Comparison of ENCODE assay signal across 24 cellular contexts in genomic region chr20:35003211-35004031, GRCh38. TPM values are rescaled to one million over a fixed set of nuclear protein-coding genes. Genes with fewer than 3 reads are reported as not detected.
DNase-seq lines count a peak whose midpoint lies in the region; ATAC-seq, FAIRE-seq and TF ChIP-seq lines count a peak whose summit lies in the region.
"Had no signal": no experiment of that assay in that cellular context is flagged by ENCODE, and none has a peak within 500 bp of the region (broad histone marks: within the 10 kb centered on the region; RNA-seq: fewer than 3 reads in every experiment).

No MANE protein-coding gene starts in this region.

- no peak overlapping the region for H3K4me2 ChIP-seq in HepG2 (ENCODE audit: low read depth, low read length)
- H3K4me2 ChIP-seq: BLaER1 treated with 17β-estradiol and CSF1 and Interleukin-3, amounts not matched to agents 10 nM and 100 nM had no signal

- H3K4me3 ChIP-seq in endodermal cell (ENCODE audit: low read length) (no peak overlapping the region), HepG2 (replicated peaks in 1 of 3; ENCODE audit: insufficient read depth in 1 of 3, low read depth in 2 of 3, low read length in 3 of 3) (no peak overlapping the region), sigmoid colon (no peak overlapping the region)
- H3K4me3 ChIP-seq: BLaER1 treated with 17β-estradiol and CSF1 and Interleukin-3, amounts not matched to agents 10 nM and 100 nM; SJCRH30; tibial artery had no signal

- H4K20me1 ChIP-seq in HepG2 (ENCODE audit: insufficient read depth, low read length) = no peaks in the 10 kb centered on the region; the same call in 1 of the 2 replicates

- H3K4me1 ChIP-seq in endodermal cell (ENCODE audit: control insufficient read depth, insufficient read depth, low read length) = no peaks in the 10 kb centered on the region
- H3K4me1 ChIP-seq in HepG2 (ENCODE audit: insufficient read depth, low read length) = peaks cover 11% of the 10 kb centered on the region
- no peaks in the 10 kb centered on the region for H3K4me1 ChIP-seq in sigmoid colon
- H3K4me1 ChIP-seq: BLaER1 treated with 17β-estradiol and CSF1 and Interleukin-3, amounts not matched to agents 10 nM and 100 nM; foreskin keratinocyte; SJCRH30 had no signal

- peaks cover 81% of the 10 kb centered on the region for H3K36me3 Mint-ChIP-seq in endodermal cell (ENCODE audit: low read depth)

- H3K9me3 Mint-ChIP-seq in endodermal cell = no peaks in the 10 kb centered on the region
- H3K9me3 Mint-ChIP-seq: activated naive CD4-positive, alpha-beta T cell treated with anti-CD3 and anti-CD28 coated beads, Interleukin-2, amount 50 U/mL, for 24 hours; activated T-helper 1 cell treated with anti-CD3 and anti-CD28 coated beads, Interleukin-12 subunit alpha, Interleukin-12 subunit beta, Interleukin-2, Interleukin-4 antibody, amounts not matched to agents 30 ng/mL and 10 ng/mL and 1 ng/mL, durations not matched to agents 14 hours and 24 hours and 36 hours had no signal

- H3K36me3 ChIP-seq in endodermal cell (ENCODE audit: control insufficient read depth, insufficient read depth, low read length) = peaks cover 66% of the 10 kb centered on the region
- peaks cover 80 to 94% of the 10 kb centered on the region in 2 experiments for H3K36me3 ChIP-seq in HepG2 (replicated peaks in 1 of 2; ENCODE audit: control insufficient read depth in 1 of 2, insufficient read depth in 2 of 2, low read length in 2 of 2)
- H3K36me3 ChIP-seq in sigmoid colon = peaks cover 65 to 100% (median 90%) of the 10 kb centered on the region in 4 donors

- no peaks in the 10 kb centered on the region for H3K27me3 Mint-ChIP-seq in endodermal cell (ENCODE audit: insufficient read depth)
- H3K27me3 Mint-ChIP-seq: activated CD4-positive, alpha-beta T cell treated with anti-CD3 and anti-CD28 coated beads for 36 hours; activated naive CD4-positive, alpha-beta T cell treated with anti-CD3 and anti-CD28 coated beads, Interleukin-2, amount 50 U/mL, for 24 hours had no signal

- no peak for TF ChIP-seq CTCF in endodermal cell (conservative IDR thresholded peaks at IDR 0.05)
- no peak for TF ChIP-seq CTCF in HepG2 (CRISPR knock-in tag; IDR thresholded peaks at IDR 0.05)
- no peak for TF ChIP-seq CTCF in sigmoid colon (IDR thresholded peaks at IDR 0.05)

- H3K4me1 Mint-ChIP-seq in endodermal cell = no peaks in the 10 kb centered on the region
- H3K4me1 Mint-ChIP-seq: activated CD4-positive, alpha-beta T cell treated with anti-CD3 and anti-CD28 coated beads for 36 hours; activated naive CD4-positive, alpha-beta T cell treated with anti-CD3 and anti-CD28 coated beads, Interleukin-2, amount 50 U/mL, for 24 hours had no signal

- H3K27me3 ChIP-seq in endodermal cell (ENCODE audit: control insufficient read depth, insufficient read depth, low read length, poor library complexity, severe bottlenecking) (no peaks in the 10 kb centered on the region), HepG2 (ENCODE audit: control insufficient read depth in 1 of 2, insufficient read depth in 2 of 2, low read length in 2 of 2) (no peaks in the 10 kb centered on the region), sigmoid colon (no peaks in the 10 kb centered on the region)
- H3K27me3 ChIP-seq: BLaER1 treated with 17β-estradiol and CSF1 and Interleukin-3, amounts not matched to agents 10 nM and 100 nM; foreskin keratinocyte; SJCRH30; tibial artery had no signal

- 94 to 98% methylated on average over 16 to 25 of the region's 25 CpGs for WGBS in endodermal cell (ENCODE audit: insufficient coverage in 1 of 2, insufficient read length in 1 of 2), 2 experiments
- WGBS in HepG2 (ENCODE audit: low lambda C conversion rate) = 98% methylated on average over 24 of the region's 25 CpGs
- WGBS in sigmoid colon, 2 donors = 93% methylated on average over 25 of the region's 25 CpGs

- CTCF ChIA-PET in HepG2 (lab: Yijun Ruan, JAX; ENCODE audit: low intra/inter-chr PET ratio, low total read pairs) = no interaction called here

- BruUV-seq in HepG2 (replicated peaks; lab: Mats Ljungman, UMichigan) = no TSS peak

- TF ChIP-seq EP300 in HepG2 (IDR thresholded peaks at IDR 0.05; ENCODE audit: low read depth in 2 of 2, low read length in 2 of 2) = no peak
- no peak for TF ChIP-seq EP300 in HepG2 (CRISPR knock-in tag; IDR thresholded peaks at IDR 0.05; ENCODE audit: borderline replicate concordance)
- TF ChIP-seq EP300 in sigmoid colon (IDR thresholded peaks at IDR 0.05) = no peak

- in situ Hi-C loops in HepG2 (cut with HindIII; ENCODE audit: extremely low pct_ligation_motif_present, low pct_unique_long_range_greater_than_20kb) = no loop called here

- POLR2A ChIA-PET in HepG2 (lab: Yijun Ruan, JAX) = no interaction called here

- intact Hi-C loops in HepG2 (cut with micrococcal nuclease; ENCODE audit: unreplicated experiment) (loop anchor here (2.0 kb wide), 1 partner anchor 129 kb away; no protein-coding TSS in a partner anchor), sigmoid colon (cut with DNase I) (no loop called here)

- H3K79me2 ChIP-seq in HepG2 (ENCODE audit: insufficient read depth, low read length) = no peaks in the 10 kb centered on the region

- no peak overlapping the region for H3K27ac ChIP-seq in endodermal cell (ENCODE audit: low read depth, low read length)
- H3K27ac ChIP-seq in HepG2 (ENCODE audit: extremely low read length, insufficient read depth, low read length) = no peak overlapping the region
- H3K27ac ChIP-seq in sigmoid colon = no peak overlapping the region
- H3K27ac ChIP-seq: BLaER1 treated with 17β-estradiol and CSF1 and Interleukin-3, amounts not matched to agents 10 nM and 100 nM; foreskin keratinocyte; SJCRH30; tibial artery had no signal

- no peak overlapping the region for H3K9ac ChIP-seq in endodermal cell (ENCODE audit: extremely low read depth, low read length, poor library complexity, severe bottlenecking)
- H3K9ac ChIP-seq in HepG2 (ENCODE audit: insufficient read depth, low read depth, low read length) = no peak overlapping the region
- H3K9ac ChIP-seq: BLaER1 treated with 17β-estradiol and CSF1 and Interleukin-3, amounts not matched to agents 10 nM and 100 nM had no signal

- ATAC-seq in HepG2 (no peak), GM21717 (IDR thresholded peaks at IDR 0.05; ENCODE audit: unreplicated experiment) (no peak)
- ATAC-seq: activated CD4-positive, alpha-beta T cell treated with anti-CD3 and anti-CD28 coated beads for 36 hours; foreskin keratinocyte; PC-3 had no signal

- TF ChIP-seq RAD21 in HepG2 (CRISPR knock-in tag; IDR thresholded peaks at IDR 0.05) = no peak

- TF ChIP-seq POLR2A in GM12892 (IDR thresholded peaks at IDR 0.05; ENCODE audit: low read depth, low read length) (no peak), HepG2 (IDR thresholded peaks at IDR 0.05; ENCODE audit: insufficient read depth in 1 of 2, low read depth in 2 of 2, low read length in 2 of 2) (no peak), sigmoid colon (IDR thresholded peaks at IDR 0.05) (no peak)

- H3K27ac Mint-ChIP-seq in endodermal cell = peak overlapping the region; percentile 48
- H3K27ac Mint-ChIP-seq: activated CD4-positive, alpha-beta T cell treated with anti-CD3 and anti-CD28 coated beads for 36 hours; activated naive CD4-positive, alpha-beta T cell treated with anti-CD3 and anti-CD28 coated beads, Interleukin-2, amount 50 U/mL, for 24 hours; activated T-helper 1 cell treated with anti-CD3 and anti-CD28 coated beads, Interleukin-12 subunit alpha, Interleukin-12 subunit beta, Interleukin-2, Interleukin-4 antibody, amounts not matched to agents 30 ng/mL and 10 ng/mL and 1 ng/mL, durations not matched to agents 14 hours and 24 hours and 36 hours had no signal

- no peaks in the 10 kb centered on the region for H3K9me3 ChIP-seq in endodermal cell (ENCODE audit: control insufficient read depth, low read length)
- H3K9me3 ChIP-seq in HepG2 (ENCODE audit: low read length) = no peaks in the 10 kb centered on the region
- no peaks in the 10 kb centered on the region for H3K9me3 ChIP-seq in sigmoid colon
- H3K9me3 ChIP-seq: BLaER1 treated with 17β-estradiol and CSF1 and Interleukin-3, amounts not matched to agents 10 nM and 100 nM; SJCRH30; tibial artery had no signal

- no peak overlapping the region for H3K4me3 Mint-ChIP-seq in endodermal cell
- H3K4me3 Mint-ChIP-seq: activated CD4-positive, alpha-beta T cell treated with anti-CD3 and anti-CD28 coated beads for 36 hours; activated naive CD4-positive, alpha-beta T cell treated with anti-CD3 and anti-CD28 coated beads, Interleukin-2, amount 50 U/mL, for 24 hours; activated T-helper 1 cell treated with anti-CD3 and anti-CD28 coated beads, Interleukin-12 subunit alpha, Interleukin-12 subunit beta, Interleukin-2, Interleukin-4 antibody, amounts not matched to agents 30 ng/mL and 10 ng/mL and 1 ng/mL, durations not matched to agents 14 hours and 24 hours and 36 hours had no signal

- no peak overlapping the region for H2AFZ ChIP-seq in HepG2 (ENCODE audit: low read length)

- peak; percentile 3 for DNase-seq in GM12892 (ENCODE audit: insufficient read length)
- DNase-seq in endodermal cell = peak; percentile 48
- DNase-seq in HepG2 (ENCODE audit: low spot score) = no peak
- DNase-seq in sigmoid colon = peak; percentile 51
- DNase-seq in NOMO-1 (lab: John Stamatoyannopoulos, UW; ENCODE audit: unreplicated experiment in 2 of 2) = no peak
- DNase-seq in DMS53 (lab: John Stamatoyannopoulos, UW) = no peak
- no peak for DNase-seq in activated CD4-positive, CD25-positive, alpha-beta regulatory T cell (lab: John Stamatoyannopoulos, UW)
- DNase-seq: activated CD4-positive, alpha-beta T cell treated with anti-CD3 and anti-CD28 coated beads for 36 hours; foreskin keratinocyte; hypothalamus; NCI-H1092 treated with DMSO at 0.1 percent for 48 hours; NCI-H2029 treated with DMSO at 0.1 percent for 48 hours; NCI-H446; PC-3; SJCRH30; stimulated activated CD4-positive, alpha-beta T cell treated with anti-CD3 and anti-CD28 coated beads, Interleukin-2, amount 100 ng/mL, for 24 hours; stimulated activated naive CD4-positive, alpha-beta T cell had no signal

- FAIRE-seq in GM12892 (lab: Jason Lieb, UNC) (no peak), HepG2 (lab: Jason Lieb, UNC) (no peak)
- FAIRE-seq: astrocyte had no signal

RNA-seq across cellular contexts. Expression of gene MYH7B, which starts 47.8 kb away (rescaled TPM):
- 0.55 TPM for polyA plus RNA-seq in GM12892 (2012; ENCODE audit: missing spikeins)
- under 1 TPM; 0.37 to 0.49 TPM for total RNA-seq in endodermal cell
- polyA plus RNA-seq in endodermal cell (2013, experiment 1 of 2) = 0.78 TPM
- polyA plus RNA-seq in endodermal cell (2013, experiment 2 of 2) = 0.62 TPM
- total RNA-seq in HepG2 (2016; rRNA removed; fragmentation: Illumina TruSeq; extraction: Trizol) = 0.18 and 0.20 TPM in 2 replicates
- 0.20 TPM in 1 of 2 replicates, not detected in the other for total RNA-seq in HepG2 (2016; cell fraction: cytosol; rRNA removed; fragmentation: Illumina TruSeq; extraction: Trizol; ENCODE audit: low read depth)
- total RNA-seq in HepG2 (2016; cell fraction: insoluble cytoplasmic fraction; rRNA removed; fragmentation: Illumina TruSeq; extraction: Trizol) = 0.19 TPM in 1 of 2 replicates, not detected in the other
- total RNA-seq in HepG2 (2016; cell fraction: membrane; rRNA removed; fragmentation: Illumina TruSeq; extraction: Trizol) = 0.14 and 0.25 TPM in 2 replicates
- total RNA-seq in HepG2 (2016; cell fraction: nucleus; rRNA removed; fragmentation: Illumina TruSeq; extraction: Trizol) = 0.50 and 0.93 TPM in 2 replicates
- 0.05 and 0.17 TPM in 2 replicates for polyA plus RNA-seq in HepG2 (2011; rRNA removed)
- 0.03 and 0.04 TPM in 2 replicates for polyA plus RNA-seq in HepG2 (2011; cell fraction: cytosol; rRNA removed)
- 0.80 and 0.90 TPM in 2 replicates for polyA plus RNA-seq in HepG2 (2011; cell fraction: nucleus; rRNA removed)
- polyA plus RNA-seq in HepG2 (2012) = 0.51 and 0.55 TPM in 2 replicates
- 0.02 and 0.24 TPM in 2 replicates for polyA plus RNA-seq in HepG2 (2016; cell fraction: cytosol; fragmentation: Illumina TruSeq; extraction: Trizol; ENCODE audit: low read depth)
- 0.23 and 0.37 TPM in 2 replicates for polyA plus RNA-seq in HepG2 (2016; cell fraction: insoluble cytoplasmic fraction; fragmentation: Illumina TruSeq; extraction: Trizol; ENCODE audit: low read depth)
- polyA plus RNA-seq in HepG2 (2016; cell fraction: membrane; fragmentation: Illumina TruSeq; extraction: Trizol; ENCODE audit: low read depth) = 0.21 and 0.32 TPM in 2 replicates
- polyA plus RNA-seq in HepG2 (2016; cell fraction: nucleus; fragmentation: Illumina TruSeq; extraction: Trizol; ENCODE audit: insufficient read depth, low read depth) = 0.96 and 2.1 TPM in 2 replicates
- polyA minus RNA-seq in HepG2 (2011; rRNA and poly(A)+ RNA removed; ENCODE audit: low replicate concordance) = 0.09 TPM in 1 of 2 replicates, not detected in the other
- polyA minus RNA-seq in HepG2 (2011; cell fraction: cytosol; rRNA and poly(A)+ RNA removed) = not detected in 2 replicates
- polyA minus RNA-seq in HepG2 (2011; cell fraction: nucleus; rRNA and poly(A)+ RNA removed) = 0.13 and 0.50 TPM in 2 replicates
- under 1 TPM; under 0.01 to 0.83 (median 0.60) TPM for total RNA-seq in sigmoid colon
- polyA plus RNA-seq in sigmoid colon = 1 to 10 TPM in 1 of 3 donors, under 1 TPM in 2; 0.60 to 1.6 (median 0.69) TPM
- total RNA-seq: Daoy had no signal

RNA-seq across cellular contexts. Expression of gene GSS, which starts 47.8 kb away (rescaled TPM):
- 45.4 TPM for polyA plus RNA-seq in GM12892 (2012; ENCODE audit: missing spikeins)
- total RNA-seq in endodermal cell (10 to 100 TPM; 60.8 to 71.3 TPM), HepG2 (2016; rRNA removed; fragmentation: Illumina TruSeq; extraction: Trizol) (102 and 107 TPM in 2 replicates), sigmoid colon (10 to 100 TPM; 22.9 to 30.5 (median 25.5) TPM)
- polyA plus RNA-seq in endodermal cell (2013, experiment 1 of 2) = 43.8 TPM
- 41.5 TPM for polyA plus RNA-seq in endodermal cell (2013, experiment 2 of 2)
- 24.0 and 24.9 TPM in 2 replicates for total RNA-seq in HepG2 (2016; cell fraction: cytosol; rRNA removed; fragmentation: Illumina TruSeq; extraction: Trizol; ENCODE audit: low read depth)
- total RNA-seq in HepG2 (2016; cell fraction: insoluble cytoplasmic fraction; rRNA removed; fragmentation: Illumina TruSeq; extraction: Trizol) = 101 and 108 TPM in 2 replicates
- 34.7 and 36.9 TPM in 2 replicates for total RNA-seq in HepG2 (2016; cell fraction: membrane; rRNA removed; fragmentation: Illumina TruSeq; extraction: Trizol)
- 65.3 and 66.8 TPM in 2 replicates for total RNA-seq in HepG2 (2016; cell fraction: nucleus; rRNA removed; fragmentation: Illumina TruSeq; extraction: Trizol)
- polyA plus RNA-seq in HepG2 (2011; rRNA removed) (74.1 and 80.1 TPM in 2 replicates), sigmoid colon (10 to 100 TPM; 63.7 to 80.7 (median 66.4) TPM)
- polyA plus RNA-seq in HepG2 (2011; cell fraction: cytosol; rRNA removed) = 61.4 and 72.0 TPM in 2 replicates
- 134 and 148 TPM in 2 replicates for polyA plus RNA-seq in HepG2 (2011; cell fraction: nucleus; rRNA removed)
- 34.1 and 41.6 TPM in 2 replicates for polyA plus RNA-seq in HepG2 (2012)
- 19.2 and 19.4 TPM in 2 replicates for polyA plus RNA-seq in HepG2 (2016; cell fraction: cytosol; fragmentation: Illumina TruSeq; extraction: Trizol; ENCODE audit: low read depth)
- 102 and 104 TPM in 2 replicates for polyA plus RNA-seq in HepG2 (2016; cell fraction: insoluble cytoplasmic fraction; fragmentation: Illumina TruSeq; extraction: Trizol; ENCODE audit: low read depth)
- polyA plus RNA-seq in HepG2 (2016; cell fraction: membrane; fragmentation: Illumina TruSeq; extraction: Trizol; ENCODE audit: low read depth) = 24.4 and 27.0 TPM in 2 replicates
- polyA plus RNA-seq in HepG2 (2016; cell fraction: nucleus; fragmentation: Illumina TruSeq; extraction: Trizol; ENCODE audit: insufficient read depth, low read depth) = 106 and 116 TPM in 2 replicates
- polyA minus RNA-seq in HepG2 (2011; rRNA and poly(A)+ RNA removed; ENCODE audit: low replicate concordance) = 86.0 and 125 TPM in 2 replicates
- 23.0 and 28.1 TPM in 2 replicates for polyA minus RNA-seq in HepG2 (2011; cell fraction: cytosol; rRNA and poly(A)+ RNA removed)
- 65.4 and 67.3 TPM in 2 replicates for polyA minus RNA-seq in HepG2 (2011; cell fraction: nucleus; rRNA and poly(A)+ RNA removed)

Comparison
In these comparisons a context has a peak if more than half of its experiments do, and no peak if none do; other contexts are left out.
1. DNase-seq: peak in GM12892 (single experiment), endodermal cell (single experiment) and sigmoid colon (single experiment); none in HepG2 (single experiment), NOMO-1 (0 of 2), DMS53 (single experiment) and activated CD4-positive, CD25-positive, alpha-beta regulatory T cell (0 of 4).